ENCODE assay signal across 22 cellular contexts in genomic region chr3:143865302-143865701, GRCh38.
"Had no signal": no experiment of that assay in that cellular context is flagged by ENCODE, and none has a peak within 500 bp of the region (broad histone marks: within the 10 kb centered on the region; RNA-seq: fewer than 3 reads in every experiment).

No MANE protein-coding gene starts in this region.

- H3K4me1 ChIP-seq: colonic mucosa, foreskin keratinocyte, thyroid gland had no signal

- H3K36me3 ChIP-seq: colonic mucosa, thyroid gland had no signal

- H3K27me3 ChIP-seq: colonic mucosa, foreskin keratinocyte, thyroid gland had no signal

- ATAC-seq: activated CD8-positive, alpha-beta T cell treated with anti-CD3 and anti-CD28 coated beads for 36 hours; activated T-helper 17 cell treated with anti-CD3 and anti-CD28 coated beads, Interleukin-2, amount 50 U/mL, for 72 hours; foreskin keratinocyte; left colon had no signal

- DNase-seq: activated CD4-positive, alpha-beta T cell treated with anti-CD3 and anti-CD28 coated beads, Interleukin-2, amount 10 ng/mL, durations not matched to agents 24 days and 14 days; activated CD4-positive, CD25-positive, alpha-beta regulatory T cell; activated CD8-positive, alpha-beta T cell treated with anti-CD3 and anti-CD28 coated beads for 36 hours; activated naive CD4-positive, alpha-beta T cell; activated naive CD8-positive, alpha-beta T cell treated with anti-CD3 and anti-CD28 coated beads, Interleukin-2, amount 10 ng/mL, durations not matched to agents 7 days and 5 days; activated T-cell treated with anti-CD3 and anti-CD28 coated beads, Interleukin-2, amount 50 U/mL, for 1 hour; anterior cingulate cortex; central memory CD4-positive, alpha-beta T cell; colonic mucosa; endodermal cell; foreskin keratinocyte; glutamatergic neuron; hippocampal formation; left colon; nephron progenitor cell; nucleus accumbens; posterior cingulate gyrus; stimulated activated CD4-positive, alpha-beta T cell treated with anti-CD3 and anti-CD28 coated beads, Interleukin-2, amount 100 ng/mL, for 24 hours; stimulated activated naive CD4-positive, alpha-beta T cell treated with Interleukin-2 at 50 U/mL for 16 hours; T-helper 9 cell; thyroid gland had no signal

- H3K4me3 ChIP-seq: colonic mucosa, thyroid gland had no signal

- H3K9me3 ChIP-seq: colonic mucosa, thyroid gland had no signal
